ENCODE assay signal across 8 cellular contexts in the genomic region with DNA sequence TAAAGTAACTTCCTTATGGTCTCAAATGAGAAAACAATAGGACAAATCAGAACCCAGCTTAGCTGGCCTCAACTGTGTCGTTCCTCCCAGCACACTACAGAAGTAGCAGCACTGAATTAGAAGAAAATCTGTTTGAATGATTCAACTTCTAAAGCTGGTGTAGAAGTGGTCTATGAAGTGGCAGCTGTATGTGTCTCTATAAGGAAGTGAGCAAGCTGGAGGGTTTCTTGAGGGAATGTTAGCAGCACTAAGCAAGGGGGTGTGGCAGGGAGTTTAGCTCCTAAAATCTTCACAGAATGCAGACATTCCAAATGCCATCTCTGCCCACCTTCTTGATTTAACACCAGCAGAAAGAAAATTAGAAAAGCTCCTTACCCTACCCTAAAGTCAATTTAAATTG. TPM values are rescaled to one million over a fixed set of nuclear protein-coding genes. Genes with fewer than 3 reads are reported as not detected.
DNase-seq lines count a peak whose midpoint lies in the region; ATAC-seq and TF ChIP-seq lines count a peak whose summit lies in the region.

No MANE protein-coding gene starts in this region.

- H3K9me3 Mint-ChIP-seq in activated CD8-positive, alpha-beta memory T cell treated with anti-CD3 and anti-CD28 coated beads, Interleukin-2, amount 10 ng/mL, durations not matched to agents 7 days and 5 days (ENCODE audit: low read depth) = no peaks in the 10 kb centered on the region
- no peaks in the 10 kb centered on the region for H3K9me3 Mint-ChIP-seq in activated naive CD8-positive, alpha-beta T cell treated with anti-CD3 and anti-CD28 coated beads for 36 hours

- peak overlapping the region; percentile 96 for H3K4me3 Mint-ChIP-seq in activated CD8-positive, alpha-beta memory T cell treated with anti-CD3 and anti-CD28 coated beads, Interleukin-2, amount 10 ng/mL, durations not matched to agents 7 days and 5 days
- H3K4me3 Mint-ChIP-seq in activated naive CD8-positive, alpha-beta T cell treated with anti-CD3 and anti-CD28 coated beads for 36 hours = peak overlapping the region; percentile 98

- H3K27me3 Mint-ChIP-seq in activated CD8-positive, alpha-beta memory T cell treated with anti-CD3 and anti-CD28 coated beads, Interleukin-2, amount 10 ng/mL, durations not matched to agents 7 days and 5 days = no peaks in the 10 kb centered on the region
- no peaks in the 10 kb centered on the region for H3K27me3 Mint-ChIP-seq in activated naive CD8-positive, alpha-beta T cell treated with anti-CD3 and anti-CD28 coated beads for 36 hours

- no peak for TF ChIP-seq CTCF in tibial artery (IDR thresholded peaks at IDR 0.05)

- peak overlapping the region; percentile 100 for H3K27ac ChIP-seq in tibial artery

- DNase-seq in activated CD8-positive, alpha-beta memory T cell treated with anti-CD3 and anti-CD28 coated beads, Interleukin-2, amount 10 ng/mL, durations not matched to agents 7 days and 5 days = no peak
- no peak for DNase-seq in activated CD8-positive, alpha-beta memory T cell treated with anti-CD3 and anti-CD28 coated beads, Interleukin-2, amount 50 U/mL, for 48 hours
- DNase-seq in activated naive CD8-positive, alpha-beta T cell treated with anti-CD3 and anti-CD28 coated beads for 36 hours = no peak
- DNase-seq in kidney glomerular epithelial cell (lab: John Stamatoyannopoulos, UW) = peak; percentile 23
- DNase-seq in tibial artery = peak in 1 of 2 donors; percentile 34
- no peak for DNase-seq in AG20443 (ENCODE audit: low spot score)
- DNase-seq in NCI-H2081 treated with DMSO at 0.1 percent for 48 hours (lab: John Stamatoyannopoulos, UW) = no peak
- no peak for DNase-seq in retina

- H3K36me3 Mint-ChIP-seq in activated CD8-positive, alpha-beta memory T cell treated with anti-CD3 and anti-CD28 coated beads, Interleukin-2, amount 10 ng/mL, durations not matched to agents 7 days and 5 days = peaks cover 11% of the 10 kb centered on the region
- peaks cover 11% of the 10 kb centered on the region for H3K36me3 Mint-ChIP-seq in activated naive CD8-positive, alpha-beta T cell treated with anti-CD3 and anti-CD28 coated beads for 36 hours

- CTCF ChIA-PET in activated CD8-positive, alpha-beta memory T cell treated with anti-CD3 and anti-CD28 coated beads, Interleukin-2, amount 10 ng/mL, durations not matched to agents 7 days and 5 days (lab: Charles Lee) = interaction anchor here (0.9 to 1.3 kb wide), 3 partner anchors 9 to 192 kb away, joined by 3 to 5 read pairs (median 4); no protein-coding TSS in a partner anchor

- no peak for ATAC-seq in activated CD8-positive, alpha-beta memory T cell treated with anti-CD3 and anti-CD28 coated beads, Interleukin-2, amount 10 ng/mL, durations not matched to agents 7 days and 5 days

- intact Hi-C loops in tibial artery (cut with DNase I; ENCODE audit: low total_unique reads) = loop anchor here (5.0 kb wide), 2 partner anchors 177 to 1952 kb away; no protein-coding TSS in a partner anchor

- H3K9me3 ChIP-seq in tibial artery = no peaks in the 10 kb centered on the region

- peak overlapping the region; percentile 97 for H3K27ac Mint-ChIP-seq in activated CD8-positive, alpha-beta memory T cell treated with anti-CD3 and anti-CD28 coated beads, Interleukin-2, amount 10 ng/mL, durations not matched to agents 7 days and 5 days
- H3K27ac Mint-ChIP-seq in activated naive CD8-positive, alpha-beta T cell treated with anti-CD3 and anti-CD28 coated beads for 36 hours = peak overlapping the region; percentile 100

- H3K4me3 ChIP-seq in tibial artery = peak overlapping the region; percentile 94 to 97

- H3K27me3 ChIP-seq in tibial artery = no peaks in the 10 kb centered on the region

- peaks cover 0 to 19% (median 9%) of the 10 kb centered on the region in 3 donors for H3K36me3 ChIP-seq in tibial artery

- H3K4me1 ChIP-seq in tibial artery = peaks cover 0 to 54% (median 43%) of the 10 kb centered on the region in 4 donors

- H3K4me1 Mint-ChIP-seq in activated CD8-positive, alpha-beta memory T cell treated with anti-CD3 and anti-CD28 coated beads, Interleukin-2, amount 10 ng/mL, durations not matched to agents 7 days and 5 days = peaks cover 65% of the 10 kb centered on the region
- H3K4me1 Mint-ChIP-seq in activated naive CD8-positive, alpha-beta T cell treated with anti-CD3 and anti-CD28 coated beads for 36 hours = peaks cover 62% of the 10 kb centered on the region

RNA-seq across cellular contexts. Expression of a gene that starts 4.1 kb away (rescaled TPM):
- total RNA-seq in activated CD8-positive, alpha-beta memory T cell treated with anti-CD3 and anti-CD28 coated beads, Interleukin-2, amount 10 ng/mL, durations not matched to agents 7 days and 5 days = 10 to 100 TPM; 12.0 to 12.2 TPM
- 10 to 100 TPM; 25.4 to 25.5 TPM for total RNA-seq in activated naive CD8-positive, alpha-beta T cell treated with anti-CD3 and anti-CD28 coated beads for 36 hours
